8 cellular contexts compared by ENCODE assay signal in the genomic region with DNA sequence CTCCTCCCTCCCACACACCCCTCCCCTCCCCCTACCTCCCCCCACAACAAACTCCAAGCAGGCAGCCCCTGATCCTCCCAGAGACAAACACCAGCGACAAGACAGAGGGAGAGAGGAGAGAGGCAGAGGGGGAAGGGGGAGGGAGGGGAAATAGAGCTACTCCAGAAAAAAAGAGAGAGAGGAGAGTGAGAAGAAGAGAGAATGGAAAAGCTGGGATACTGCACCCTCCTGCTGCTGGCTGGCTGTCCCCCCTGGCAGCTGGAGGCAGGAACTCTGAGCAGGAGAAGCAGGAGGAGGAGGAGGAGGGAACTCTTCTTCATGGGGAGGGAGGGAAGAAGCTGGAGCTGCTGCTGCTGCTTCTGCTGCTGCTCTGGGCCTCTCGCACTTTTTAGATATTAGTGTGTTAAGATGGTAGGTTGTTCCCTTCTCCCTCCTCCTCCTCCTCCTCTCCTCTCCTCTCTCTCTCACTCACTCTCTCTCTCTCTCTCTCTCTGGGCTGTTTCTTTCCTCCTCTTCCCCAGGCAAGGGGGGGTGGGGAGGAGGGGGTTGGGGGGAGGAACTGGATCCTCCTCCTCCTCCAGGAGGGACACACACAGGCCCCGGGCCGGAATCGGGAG. TPM values are rescaled to one million over a fixed set of nuclear protein-coding genes. Genes with fewer than 3 reads are reported as not detected.
DNase-seq lines count a peak whose midpoint lies in the region; ATAC-seq and TF ChIP-seq lines count a peak whose summit lies in the region.

No MANE protein-coding gene starts in this region.

- DNase-seq in AG04450 (ENCODE audit: low read depth, low spot score) (peak; percentile 53), MG63 (peak; percentile 84), SKM-1 (lab: John Stamatoyannopoulos, UW; ENCODE audit: unreplicated experiment) (peak; percentile 34), mammary epithelial cell (peak; percentile 70), kidney epithelial cell (ENCODE audit: low read depth) (peak; percentile 19)
- peak; percentile 15 for DNase-seq in stimulated activated CD4-positive, alpha-beta T cell treated with anti-CD3 and anti-CD28 coated beads, Interleukin-1b, Interleukin-23, amount 100 ng/mL, for 48 hours

- H3K4me2 ChIP-seq in mammary epithelial cell (ENCODE audit: insufficient read depth, low read depth, low read length), result peak overlapping the region; percentile 70

- POLR2A ChIA-PET in AG04450 (lab: Yijun Ruan, JAX), result interaction anchor here (1.0 kb wide), 1 partner anchor 129 kb away, joined by 4 read pairs; no protein-coding TSS in a partner anchor

- H3K4me3 ChIP-seq in AG04450 (ENCODE audit: low read depth, low read length), result peak overlapping the region; percentile 79
- peak overlapping the region; percentile 61 for H3K4me3 ChIP-seq in MG63
- peak overlapping the region; percentile 73 to 81 (median 77) for H3K4me3 ChIP-seq in mammary epithelial cell (replicated peaks in 1 of 3; ENCODE audit: insufficient read depth in 1 of 3, low read depth in 2 of 3, low read length in 3 of 3)
- H3K4me3 ChIP-seq in kidney epithelial cell (ENCODE audit: low read depth, low read length), result peak overlapping the region; percentile 65

- H2AFZ ChIP-seq in mammary epithelial cell (ENCODE audit: low read depth, low read length), result peak overlapping the region; percentile 89

- CTCF ChIA-PET in AG04450 (lab: Charles Lee) (interaction anchor here (0.7 kb wide), 1 partner anchor 46 kb away, joined by 3 read pairs; no protein-coding TSS in a partner anchor), mammary epithelial cell (lab: Charles Lee; ENCODE audit: low non-redundant PET) (no interaction called here)

- H4K20me1 ChIP-seq in mammary epithelial cell (ENCODE audit: insufficient read depth, low read length), result no peaks in the 10 kb centered on the region

- in situ Hi-C loops in mammary epithelial cell (cut with MboI; ENCODE audit: low sequenced_read_pairs in 2 of 2), result no loop called here

- H3K9me3 ChIP-seq in AG04450 (ENCODE audit: control insufficient read depth, insufficient read depth, low read length), result no peaks in the 10 kb centered on the region
- H3K9me3 ChIP-seq in MG63, result no peaks in the 10 kb centered on the region
- no peaks in the 10 kb centered on the region for H3K9me3 ChIP-seq in mammary epithelial cell (replicated peaks; ENCODE audit: insufficient read depth, low read length)

- BruUV-seq in mammary epithelial cell (replicated peaks; lab: Mats Ljungman, UMichigan), result no TSS peak

- WGBS in mammary epithelial cell (ENCODE audit: low coverage, missing lambda C conversion rate), result no CpG with 5 or more reads among the region's 5 CpGs

- no peak for TF ChIP-seq CTCF in AG04450 (IDR thresholded peaks at IDR 0.05; ENCODE audit: low read depth, low read length)
- TF ChIP-seq CTCF in mammary epithelial cell (conservative IDR thresholded peaks at IDR 0.05 in 1 of 2, IDR thresholded peaks at IDR 0.05 in 1 of 2; ENCODE audit: extremely low read depth in 1 of 2, insufficient read depth in 1 of 2, low read depth in 1 of 2, low read length in 2 of 2), result no peak
- no peak for TF ChIP-seq CTCF in kidney epithelial cell (IDR thresholded peaks at IDR 0.05; ENCODE audit: insufficient read depth, low read length, poor library complexity, severe bottlenecking)

- ATAC-seq in GM19043 (IDR thresholded peaks at IDR 0.05; ENCODE audit: low read depth, unreplicated experiment) (peak; percentile 6), GM18870 (IDR thresholded peaks at IDR 0.05; ENCODE audit: unreplicated experiment) (no peak)

- peak overlapping the region; percentile 68 for H3K9ac ChIP-seq in mammary epithelial cell (ENCODE audit: insufficient read depth, low read length)

- H3K27me3 ChIP-seq in AG04450 (ENCODE audit: control insufficient read depth, insufficient read depth, low read length) (no peaks in the 10 kb centered on the region), MG63 (no peaks in the 10 kb centered on the region), mammary epithelial cell (ENCODE audit: insufficient read depth, low read length) (no peaks in the 10 kb centered on the region), kidney epithelial cell (ENCODE audit: control insufficient read depth, insufficient read depth, low read length) (no peaks in the 10 kb centered on the region)

- dilution Hi-C loops in mammary epithelial cell (cut with HindIII; ENCODE audit: low sequenced_read_pairs), result no loop called here

- H3K36me3 ChIP-seq in MG63 (no peaks in the 10 kb centered on the region; the same call in 1 of the 2 replicates), mammary epithelial cell (ENCODE audit: insufficient read depth, low read length) (no peaks in the 10 kb centered on the region), kidney epithelial cell (ENCODE audit: control insufficient read depth, insufficient read depth, low read length) (no peaks in the 10 kb centered on the region)

- H3K27ac ChIP-seq in AG04450 (ENCODE audit: low read depth, low read length), result peak overlapping the region; percentile 63
- H3K27ac ChIP-seq in mammary epithelial cell (ENCODE audit: insufficient read depth, low read depth, low read length), result peak overlapping the region; percentile 27

- intact Hi-C loops in mammary epithelial cell (cut with micrococcal nuclease), result loop anchor here (1.0 to 5.0 kb wide), 4 partner anchors 22 to 154 kb away; no protein-coding TSS in a partner anchor

- H3K79me2 ChIP-seq in mammary epithelial cell (ENCODE audit: insufficient read depth, low read length), result peaks cover 31% of the 10 kb centered on the region

- peaks cover 10% of the 10 kb centered on the region for H3K4me1 ChIP-seq in mammary epithelial cell (ENCODE audit: insufficient read depth, low read length)

RNA-seq across cellular contexts. Expression of gene PHF21A, which starts 0.4 kb away (rescaled TPM):
- 29.0 and 29.2 TPM in 2 replicates for polyA plus RNA-seq in AG04450 (2011; rRNA removed)
- polyA minus RNA-seq in AG04450 (2011; rRNA and poly(A)+ RNA removed), result 21.3 and 27.5 TPM in 2 replicates
- 2.0 and 79.2 TPM in 2 replicates for total RNA-seq in MG63 (2014; rRNA removed; shearing (Covaris generic); ENCODE audit: low replicate concordance)
- 10 to 100 TPM; 10.0 to 34.1 TPM for total RNA-seq in mammary epithelial cell
- 9.8 TPM for polyA plus RNA-seq in mammary epithelial cell
- 4.9 TPM for polyA minus RNA-seq in mammary epithelial cell
- 11.8 and 12.0 TPM in 2 replicates for total RNA-seq in kidney epithelial cell

Comparison
In these comparisons a context has a peak if more than half of its experiments do, and no peak if none do; other contexts are left out.
1. DNase-seq: peak in every context shown above with its lines; median percentile 84 in MG63; 70 in mammary epithelial cell; 53 in AG04450; 34 in SKM-1; 19 in kidney epithelial cell; 15 in stimulated activated CD4-positive, alpha-beta T cell treated with anti-CD3 and anti-CD28 coated beads, Interleukin-1b, Interleukin-23, amount 100 ng/mL, for 48 hours.